8 cellular contexts compared by ENCODE assay signal in genomic region chr3:177810162-177810623, GRCh38.
DNase-seq lines count a peak whose midpoint lies in the region; ATAC-seq and TF ChIP-seq lines count a peak whose summit lies in the region.

No MANE protein-coding gene starts in this region.

- no peak overlapping the region for H3K9ac ChIP-seq in fibroblast of lung (ENCODE audit: insufficient read depth, low read length)

- H3K4me1 ChIP-seq in RWPE2 (ENCODE audit: insufficient read depth, poor library complexity, severe bottlenecking) (peaks cover 11% of the 10 kb centered on the region), fibroblast of lung (ENCODE audit: control insufficient read depth, extremely low read depth, insufficient read depth, low read length) (no peaks in the 10 kb centered on the region)

- no peaks in the 10 kb centered on the region for H3K79me2 ChIP-seq in fibroblast of lung (ENCODE audit: control insufficient read depth, insufficient read depth, low read length)

- H3K27me3 ChIP-seq in RWPE2 (ENCODE audit: insufficient read depth, poor library complexity, severe bottlenecking) (no peaks in the 10 kb centered on the region), fibroblast of lung (ENCODE audit: control insufficient read depth, insufficient read depth, low read length) (no peaks in the 10 kb centered on the region)

- H3K27ac ChIP-seq in RWPE2 (ENCODE audit: poor library complexity, severe bottlenecking) (peak overlapping the region; percentile 46), fibroblast of lung (ENCODE audit: insufficient read depth, low read length) (no peak overlapping the region)

- ATAC-seq in RWPE2 (ENCODE audit: low read depth), result peak; percentile 96
- ATAC-seq in stimulated activated naive CD8-positive, alpha-beta T cell treated with anti-CD3 and anti-CD28 coated beads, Interleukin-15, Interleukin-2, amounts not matched to agents 100 U/mL and 50 U/mL, for 24 hours, result no peak
- no peak for ATAC-seq in GM18861 (IDR thresholded peaks at IDR 0.05; ENCODE audit: unreplicated experiment)

- DNase-seq in DMS53 (lab: John Stamatoyannopoulos, UW) (peak; percentile 57), RWPE2 (ENCODE audit: low spot score) (no peak), fibroblast of lung (ENCODE audit: low read depth in 2 of 2) (peak; percentile 83 to 94), pons (ENCODE audit: low spot score) (peak; percentile 46), NOMO-1 treated with DMSO at 0.1 percent for 48 hours (lab: John Stamatoyannopoulos, UW; ENCODE audit: unreplicated experiment) (no peak), NCI-H2227 treated with DMSO at 0.1 percent for 48 hours (lab: John Stamatoyannopoulos, UW) (no peak)
- DNase-seq in stimulated activated naive CD8-positive, alpha-beta T cell treated with anti-CD3 and anti-CD28 coated beads, Interleukin-15, Interleukin-2, amounts not matched to agents 100 U/mL and 50 U/mL, for 24 hours, result no peak

- no peak overlapping the region for H2AFZ ChIP-seq in fibroblast of lung (ENCODE audit: low read length)

- H4K20me1 ChIP-seq in fibroblast of lung (ENCODE audit: control insufficient read depth, extremely low read depth, insufficient read depth, low read length), result no peaks in the 10 kb centered on the region

- H3K36me3 ChIP-seq in RWPE2 (ENCODE audit: low read depth) (no peaks in the 10 kb centered on the region), fibroblast of lung (ENCODE audit: control insufficient read depth, insufficient read depth, low read length) (no peaks in the 10 kb centered on the region)

- H3K4me3 ChIP-seq in RWPE2 (ENCODE audit: severe bottlenecking), result no peak overlapping the region
- H3K4me3 ChIP-seq in fibroblast of lung (replicated peaks in 1 of 4; ENCODE audit: control extremely low read depth in 1 of 4, insufficient read depth in 1 of 4, low read depth in 3 of 4, low read length in 4 of 4), result no peak overlapping the region

- no peak overlapping the region for H3K4me2 ChIP-seq in fibroblast of lung (ENCODE audit: extremely low read depth, insufficient read depth, low read length)

- H3K9me3 ChIP-seq in RWPE2 (ENCODE audit: severe bottlenecking), result no peaks in the 10 kb centered on the region
- no peaks in the 10 kb centered on the region for H3K9me3 ChIP-seq in fibroblast of lung (ENCODE audit: control insufficient read depth, insufficient read depth, low read depth, low read length)

- TF ChIP-seq CTCF in RWPE2 (IDR thresholded peaks at IDR 0.05; ENCODE audit: poor library complexity, severe bottlenecking) (no peak), fibroblast of lung (conservative IDR thresholded peaks at IDR 0.05 in 1 of 2, IDR thresholded peaks at IDR 0.05 in 1 of 2; ENCODE audit: low read depth in 1 of 2, low read length in 2 of 2) (no peak)

Comparison
In these comparisons a context has a peak if more than half of its experiments do, and no peak if none do; other contexts are left out.
1. DNase-seq: peak in DMS53 (single experiment), fibroblast of lung (2 of 2) and pons (single experiment); none in RWPE2 (single experiment), NOMO-1 treated with DMSO at 0.1 percent for 48 hours (single experiment), NCI-H2227 treated with DMSO at 0.1 percent for 48 hours (single experiment) and stimulated activated naive CD8-positive, alpha-beta T cell treated with anti-CD3 and anti-CD28 coated beads, Interleukin-15, Interleukin-2, amounts not matched to agents 100 U/mL and 50 U/mL, for 24 hours (single experiment).